In the genomic region with DNA sequence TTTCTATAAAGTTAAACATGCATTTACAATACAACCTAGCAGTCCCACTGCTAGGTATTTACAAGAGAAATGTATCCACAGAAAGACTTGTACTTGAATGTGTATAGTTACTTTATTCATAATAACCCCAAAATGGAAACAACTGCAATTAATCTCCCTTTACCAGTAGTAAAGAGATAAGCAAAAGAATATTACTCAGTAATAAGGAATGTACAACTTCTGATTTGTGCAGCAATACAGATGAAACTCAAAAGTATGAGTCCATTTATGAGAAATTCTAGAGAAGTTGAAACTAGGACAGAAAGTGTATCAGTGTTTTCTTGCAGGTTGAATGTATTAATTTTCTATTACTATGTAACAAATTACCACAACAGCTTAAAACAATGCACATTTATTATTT, we compare ENCODE assay signal across 30 cellular contexts. TPM values are rescaled to one million over a fixed set of nuclear protein-coding genes. Genes with fewer than 3 reads are reported as not detected.
DNase-seq lines count a peak whose midpoint lies in the region; ATAC-seq and TF ChIP-seq lines count a peak whose summit lies in the region.
"Had no signal": no experiment of that assay in that cellular context is flagged by ENCODE, and none has a peak within 500 bp of the region (broad histone marks: within the 10 kb centered on the region; RNA-seq: fewer than 3 reads in every experiment).

No MANE protein-coding gene starts in this region.

- no peak for TF ChIP-seq CTCF in chondrocyte (IDR thresholded peaks at IDR 0.05)

- H3K4ac ChIP-seq in mesenchymal stem cell (ENCODE audit: low read depth in 1 of 2, low read length in 2 of 2), result no peak overlapping the region

- H3K27me3 ChIP-seq in mesenchymal stem cell (ENCODE audit: control insufficient read depth in 1 of 2, insufficient read depth in 1 of 2, low read length in 2 of 2), result no peaks in the 10 kb centered on the region
- no peaks in the 10 kb centered on the region for H3K27me3 ChIP-seq in MG63
- H3K27me3 ChIP-seq: adrenal gland, brain microvascular endothelial cell, left lung, pancreas had no signal

- peaks cover 8% of the 10 kb centered on the region for H3K9me3 ChIP-seq in mesenchymal stem cell (ENCODE audit: control insufficient read depth, low read length)
- H3K9me3 ChIP-seq in MG63, result no peaks in the 10 kb centered on the region
- H3K9me3 ChIP-seq: adrenal gland, left lung, pancreas had no signal

- no peak overlapping the region for H2AK5ac ChIP-seq in mesenchymal stem cell (ENCODE audit: low read length, severe bottlenecking)

- H3K4me3 Mint-ChIP-seq in activated CD4-positive, alpha-beta T cell treated with anti-CD3 and anti-CD28 coated beads for 36 hours, result no peak overlapping the region
- no peak overlapping the region for H3K4me3 Mint-ChIP-seq in activated CD4-positive, alpha-beta T cell treated with anti-CD3 and anti-CD28 coated beads, Interleukin-2, amount 10 ng/mL, durations not matched to agents 7 days and 5 days
- no peak overlapping the region for H3K4me3 Mint-ChIP-seq in chondrocyte (ENCODE audit: unreplicated experiment)
- H3K4me3 Mint-ChIP-seq: activated T-cell treated with anti-CD3 and anti-CD28 coated beads, Interleukin-2, amount 50 U/mL, for 4 hours; CD14-positive monocyte; memory B cell; nephron progenitor cell; stimulated activated naive B cell treated with anti-CD40 and anti-IgM and Interleukin-4, amounts not matched to agents 10 μg/mL and 1 μg/mL and 100 μg/mL, for 72 hours had no signal

- H4K91ac ChIP-seq in mesenchymal stem cell (ENCODE audit: low read length), result no peak overlapping the region

- no peak overlapping the region for H3K27ac Mint-ChIP-seq in activated CD4-positive, alpha-beta T cell treated with anti-CD3 and anti-CD28 coated beads for 36 hours
- H3K27ac Mint-ChIP-seq in activated CD4-positive, alpha-beta T cell treated with anti-CD3 and anti-CD28 coated beads, Interleukin-2, amount 10 ng/mL, durations not matched to agents 7 days and 5 days, result no peak overlapping the region
- H3K27ac Mint-ChIP-seq in chondrocyte (ENCODE audit: unreplicated experiment), result peak overlapping the region; percentile 49
- H3K27ac Mint-ChIP-seq: CD14-positive monocyte; memory B cell; nephron progenitor cell; stimulated activated naive B cell treated with anti-CD40 and anti-IgM and Interleukin-4, amounts not matched to agents 10 μg/mL and 1 μg/mL and 100 μg/mL, for 72 hours had no signal

- H3K23ac ChIP-seq in mesenchymal stem cell (ENCODE audit: low read length in 2 of 2), result no peak overlapping the region

- H2BK12ac ChIP-seq in mesenchymal stem cell (ENCODE audit: low read length in 2 of 2), result no peak overlapping the region

- H3K9me3 Mint-ChIP-seq in activated CD4-positive, alpha-beta T cell treated with anti-CD3 and anti-CD28 coated beads for 36 hours (ENCODE audit: low read depth), result peaks cover 3% of the 10 kb centered on the region
- no peaks in the 10 kb centered on the region for H3K9me3 Mint-ChIP-seq in activated CD4-positive, alpha-beta T cell treated with anti-CD3 and anti-CD28 coated beads, Interleukin-2, amount 10 ng/mL, durations not matched to agents 7 days and 5 days
- H3K9me3 Mint-ChIP-seq in chondrocyte (ENCODE audit: low read depth), result peaks cover 6% of the 10 kb centered on the region
- H3K9me3 Mint-ChIP-seq: memory B cell had no signal

- peaks cover 30% of the 10 kb centered on the region for H3K36me3 Mint-ChIP-seq in activated CD4-positive, alpha-beta T cell treated with anti-CD3 and anti-CD28 coated beads for 36 hours (ENCODE audit: low read depth)
- H3K36me3 Mint-ChIP-seq in activated CD4-positive, alpha-beta T cell treated with anti-CD3 and anti-CD28 coated beads, Interleukin-2, amount 10 ng/mL, durations not matched to agents 7 days and 5 days (ENCODE audit: low read depth), result peaks cover 12% of the 10 kb centered on the region
- H3K36me3 Mint-ChIP-seq in chondrocyte (ENCODE audit: low read depth), result peaks cover 16% of the 10 kb centered on the region
- H3K36me3 Mint-ChIP-seq: CD14-positive monocyte had no signal

- no peak overlapping the region for H4K8ac ChIP-seq in mesenchymal stem cell (ENCODE audit: low read length)

- H3K36me3 ChIP-seq in mesenchymal stem cell (ENCODE audit: control insufficient read depth in 1 of 2, insufficient read depth in 2 of 2, low read depth in 1 of 2, low read length in 2 of 2) (peaks cover 4 to 98% of the 10 kb centered on the region in 2 experiments), MG63 (peaks cover 8% of the 10 kb centered on the region; the same call in 1 of the 2 replicates)
- H3K36me3 ChIP-seq: adrenal gland, brain microvascular endothelial cell, left lung had no signal

- no peaks in the 10 kb centered on the region for H3K4me1 ChIP-seq in mesenchymal stem cell (ENCODE audit: control insufficient read depth, insufficient read depth, low read depth, low read length)

- peak; percentile 53 for ATAC-seq in activated CD4-positive, alpha-beta T cell treated with anti-CD3 and anti-CD28 coated beads for 36 hours
- no peak for ATAC-seq in GM19463 (IDR thresholded peaks at IDR 0.05; ENCODE audit: unreplicated experiment)
- ATAC-seq: left lung; pancreas; stimulated activated naive B cell treated with anti-CD40 and anti-IgM and Interleukin-4, amounts not matched to agents 10 μg/mL and 1 μg/mL and 100 μg/mL, for 72 hours had no signal

- CTCF ChIA-PET in activated CD4-positive, alpha-beta T cell treated with anti-CD3 and anti-CD28 coated beads for 36 hours (lab: Charles Lee), result interaction anchor here (1.0 kb wide), 1 partner anchor 18 kb away, joined by 3 read pairs; no protein-coding TSS in a partner anchor
- CTCF ChIA-PET in activated CD4-positive, alpha-beta T cell treated with anti-CD3 and anti-CD28 coated beads, Interleukin-2, amount 10 ng/mL, durations not matched to agents 7 days and 5 days (lab: Charles Lee), result interaction anchor here (1.5 kb wide), 1 partner anchor 9 kb away, joined by 5 read pairs; no protein-coding TSS in a partner anchor

- peaks cover 15% of the 10 kb centered on the region for H3K79me1 ChIP-seq in mesenchymal stem cell (replicated peaks; ENCODE audit: low read length, poor library complexity, severe bottlenecking)

- intact Hi-C loops in activated CD4-positive, alpha-beta T cell treated with anti-CD3 and anti-CD28 coated beads for 36 hours (cut with DNase I, micrococcal nuclease), result no loop called here

- H3K27me3 Mint-ChIP-seq in activated CD4-positive, alpha-beta T cell treated with anti-CD3 and anti-CD28 coated beads for 36 hours, result no peaks in the 10 kb centered on the region
- H3K27me3 Mint-ChIP-seq in activated CD4-positive, alpha-beta T cell treated with anti-CD3 and anti-CD28 coated beads, Interleukin-2, amount 10 ng/mL, durations not matched to agents 7 days and 5 days, result no peaks in the 10 kb centered on the region
- no peaks in the 10 kb centered on the region for H3K27me3 Mint-ChIP-seq in chondrocyte (ENCODE audit: low read depth)
- H3K27me3 Mint-ChIP-seq: memory B cell; stimulated activated naive B cell treated with anti-CD40 and anti-IgM and Interleukin-4, amounts not matched to agents 10 μg/mL and 1 μg/mL and 100 μg/mL, for 72 hours had no signal

- no peak overlapping the region for H3K14ac ChIP-seq in mesenchymal stem cell (ENCODE audit: low read length in 2 of 2)

- H3K18ac ChIP-seq in mesenchymal stem cell (ENCODE audit: low read depth in 1 of 2, low read length in 2 of 2), result no peak overlapping the region

- peak overlapping the region; percentile 44 for H3K9ac ChIP-seq in mesenchymal stem cell (ENCODE audit: low read length)

- POLR2A ChIA-PET in activated CD4-positive, alpha-beta T cell treated with anti-CD3 and anti-CD28 coated beads for 36 hours (lab: Charles Lee), result no interaction called here
- POLR2A ChIA-PET in activated CD4-positive, alpha-beta T cell treated with anti-CD3 and anti-CD28 coated beads, Interleukin-2, amount 10 ng/mL, durations not matched to agents 7 days and 5 days (lab: Charles Lee), result no interaction called here

- no peak overlapping the region for H2BK5ac ChIP-seq in mesenchymal stem cell (ENCODE audit: low read depth, low read length, poor library complexity, severe bottlenecking)

- H2AFZ ChIP-seq in mesenchymal stem cell (ENCODE audit: low read depth, low read length), result no peak overlapping the region

- DNase-seq in activated CD4-positive, alpha-beta T cell treated with anti-CD3 and anti-CD28 coated beads for 36 hours, result no peak
- DNase-seq in activated CD4-positive, alpha-beta T cell treated with anti-CD3 and anti-CD28 coated beads, Interleukin-2, amount 10 ng/mL, durations not matched to agents 7 days and 5 days, result no peak
- DNase-seq in LHCN-M2 (ENCODE audit: low read depth), result peak; percentile 19
- DNase-seq in chondrocyte (ENCODE audit: low spot score), result no peak
- DNase-seq in mesenchymal stem cell, result peak; percentile 26
- no peak for DNase-seq in stimulated activated CD4-positive, alpha-beta T cell treated with anti-CD3 and anti-CD28 coated beads, Interleukin-15, amount 100 ng/mL, for 24 hours
- DNase-seq in MG63, result no peak
- DNase-seq: activated CD4-positive, alpha-beta T cell treated with anti-CD3 and anti-CD28 coated beads for 4 hours; activated naive CD4-positive, alpha-beta T cell; activated T-cell treated with anti-CD3 and anti-CD28 coated beads, Interleukin-2, amount 50 U/mL, for 4 hours; brain microvascular endothelial cell; DMS79; effector CD4-positive, alpha-beta T cell; head of caudate nucleus; islet precursor cell; NCI-H1048; NCI-H1694; NCI-H446 treated with DMSO at 0.1 percent for 48 hours; NCI-H82; nephron progenitor cell; pancreas; SHP77 treated with DMSO at 0.1 percent for 48 hours; stimulated activated naive B cell treated with anti-CD40 and anti-IgM and Interleukin-4, amounts not matched to agents 10 μg/mL and 1 μg/mL and 100 μg/mL, for 72 hours had no signal

- no peak overlapping the region for H2BK120ac ChIP-seq in mesenchymal stem cell (ENCODE audit: low read depth, low read length)

- no peak overlapping the region for H3K4me2 ChIP-seq in mesenchymal stem cell (ENCODE audit: low read length, poor library complexity, severe bottlenecking)

- peaks cover 24% of the 10 kb centered on the region for H3K4me1 Mint-ChIP-seq in activated CD4-positive, alpha-beta T cell treated with anti-CD3 and anti-CD28 coated beads for 36 hours
- H3K4me1 Mint-ChIP-seq in activated CD4-positive, alpha-beta T cell treated with anti-CD3 and anti-CD28 coated beads, Interleukin-2, amount 10 ng/mL, durations not matched to agents 7 days and 5 days, result peaks cover 5% of the 10 kb centered on the region
- H3K4me1 Mint-ChIP-seq in chondrocyte (ENCODE audit: low read depth), result peaks cover 11% of the 10 kb centered on the region
- H3K4me1 Mint-ChIP-seq: CD14-positive monocyte, nephron progenitor cell had no signal

- no peak overlapping the region for H2BK15ac ChIP-seq in mesenchymal stem cell (ENCODE audit: low read depth, poor library complexity, severe bottlenecking)

- H3K4me3 ChIP-seq in mesenchymal stem cell (ENCODE audit: insufficient read depth in 1 of 2, low read depth in 1 of 2, low read length in 2 of 2), result no peak overlapping the region
- no peak overlapping the region for H3K4me3 ChIP-seq in MG63
- H3K4me3 ChIP-seq: adrenal gland, left lung, pancreas had no signal

- no peak overlapping the region for H3K27ac ChIP-seq in mesenchymal stem cell (ENCODE audit: low read length, poor library complexity, severe bottlenecking)
- H3K27ac ChIP-seq: 22Rv1, brain microvascular endothelial cell, left lung, pancreas, VCaP had no signal

RNA-seq across cellular contexts. Expression of gene USP53, which starts 15.2 kb away (rescaled TPM):
- total RNA-seq in activated CD4-positive, alpha-beta T cell treated with anti-CD3 and anti-CD28 coated beads for 36 hours, result 10 to 100 TPM; 11.4 to 14.0 TPM
- 1 to 10 TPM; 6.7 to 6.9 TPM for total RNA-seq in activated CD4-positive, alpha-beta T cell treated with anti-CD3 and anti-CD28 coated beads, Interleukin-2, amount 10 ng/mL, durations not matched to agents 7 days and 5 days
- 22.9 and 30.7 TPM in 2 replicates for total RNA-seq in LHCN-M2 (2014; rRNA removed)
- 3.0 TPM for polyA plus RNA-seq in LHCN-M2 (2012)
- total RNA-seq in chondrocyte, result 20.0 to 22.3 TPM (median 20.0 TPM) in 3 replicates
- 17.7 TPM for polyA plus RNA-seq in mesenchymal stem cell (2013, experiment 1 of 2)
- polyA plus RNA-seq in mesenchymal stem cell (2013, experiment 2 of 2), result 17.4 TPM
- total RNA-seq in MG63 (2014; rRNA removed; shearing (Covaris generic); ENCODE audit: low replicate concordance), result 6.3 and 47.3 TPM in 2 replicates

Comparison
In these comparisons a context has a peak if more than half of its experiments do, and no peak if none do; other contexts are left out.
1. DNase-seq: peak in LHCN-M2 (single experiment) and mesenchymal stem cell (single experiment); none in activated CD4-positive, alpha-beta T cell treated with anti-CD3 and anti-CD28 coated beads for 36 hours (single experiment), activated CD4-positive, alpha-beta T cell treated with anti-CD3 and anti-CD28 coated beads, Interleukin-2, amount 10 ng/mL, durations not matched to agents 7 days and 5 days (single experiment), chondrocyte (single experiment), stimulated activated CD4-positive, alpha-beta T cell treated with anti-CD3 and anti-CD28 coated beads, Interleukin-15, amount 100 ng/mL, for 24 hours (single experiment) and MG63 (single experiment).